ENCODE assay signal across 17 cellular contexts in the genomic region with DNA sequence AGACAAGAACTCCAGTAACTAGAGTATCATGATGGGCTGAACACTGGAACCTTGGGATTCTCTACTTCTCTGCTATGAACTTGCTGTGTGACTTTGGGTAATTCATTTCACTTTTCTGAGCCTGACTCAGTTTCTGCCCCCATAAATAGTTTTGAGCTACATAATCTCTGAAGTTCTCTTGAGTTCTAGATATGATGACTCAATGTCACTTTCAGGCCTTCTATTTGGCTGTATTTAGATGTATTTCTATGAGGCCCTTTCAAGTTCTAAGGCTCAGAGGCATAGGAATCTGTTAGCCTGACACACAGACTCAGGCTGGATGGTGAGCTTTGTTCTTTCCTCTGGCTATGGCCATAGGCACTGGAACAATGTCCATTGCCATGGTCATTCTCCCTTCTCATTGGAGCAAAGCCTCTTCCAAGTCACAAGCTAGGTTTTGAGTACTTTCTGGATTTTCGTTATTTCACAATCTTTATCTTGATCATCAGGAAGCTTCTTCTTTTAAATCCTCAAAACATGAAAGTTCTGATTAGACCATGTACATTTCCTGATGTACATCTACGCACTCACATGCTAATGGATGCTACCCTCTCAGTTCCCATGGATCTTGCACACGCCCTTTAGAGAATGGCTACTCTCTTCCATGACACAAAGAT.
DNase-seq lines count a peak whose midpoint lies in the region; ATAC-seq, FAIRE-seq and TF ChIP-seq lines count a peak whose summit lies in the region.
"Had no signal": no experiment of that assay in that cellular context is flagged by ENCODE, and none has a peak within 500 bp of the region (broad histone marks: within the 10 kb centered on the region; RNA-seq: fewer than 3 reads in every experiment).

No MANE protein-coding gene starts in this region.

- H3K4me2 ChIP-seq in keratinocyte (ENCODE audit: control insufficient read depth, extremely low read depth, insufficient read depth, low read depth, low read length), result no peak overlapping the region
- H3K4me2 ChIP-seq: KMS-11 had no signal

- H3K4me1 Mint-ChIP-seq in stimulated activated naive CD8-positive, alpha-beta T cell treated with anti-CD3 and anti-CD28 coated beads, Interleukin-15, amount 100 ng/mL, for 72 hours, result no peaks in the 10 kb centered on the region

- no peak overlapping the region for H3K9ac ChIP-seq in keratinocyte (ENCODE audit: control insufficient read depth, extremely low read depth, insufficient read depth, low read length)
- H3K9ac ChIP-seq: GM23248, KMS-11 had no signal

- H3K36me3 ChIP-seq in keratinocyte (ENCODE audit: control insufficient read depth in 2 of 2, extremely low read depth in 1 of 2, insufficient read depth in 2 of 2, low read length in 2 of 2), result no peaks in the 10 kb centered on the region
- H3K36me3 ChIP-seq: Peyer's patch had no signal

- no peak for TF ChIP-seq CTCF in keratinocyte (optimal IDR thresholded peaks at IDR 0.05 in 1 of 3, IDR thresholded peaks at IDR 0.05 in 1 of 3, conservative IDR thresholded peaks at IDR 0.05 in 1 of 3; ENCODE audit: extremely low read depth in 1 of 3, insufficient read depth in 2 of 3, low read length in 3 of 3)

- H3K27me3 ChIP-seq in keratinocyte (ENCODE audit: control insufficient read depth, extremely low read depth, insufficient read depth, low read length), result no peaks in the 10 kb centered on the region
- H3K27me3 ChIP-seq: Peyer's patch had no signal

- peaks cover 22% of the 10 kb centered on the region for H3K4me1 ChIP-seq in keratinocyte (ENCODE audit: control insufficient read depth, extremely low read depth, insufficient read depth, low read length)
- H3K4me1 ChIP-seq: Peyer's patch had no signal

- no peak for DNase-seq in activated CD4-positive, CD25-positive, alpha-beta regulatory T cell treated with anti-CD3 and anti-CD28 coated beads, Interleukin-2, amount 50 U/mL, for 72 hours
- no peak for DNase-seq in stimulated activated naive CD8-positive, alpha-beta T cell treated with anti-CD3 and anti-CD28 coated beads, Interleukin-15, Interleukin-2, amounts not matched to agents 100 U/mL and 50 U/mL, for 24 hours
- no peak for DNase-seq in stimulated activated naive CD8-positive, alpha-beta T cell treated with anti-CD3 and anti-CD28 coated beads, Interleukin-15, amount 100 ng/mL, for 72 hours
- DNase-seq in keratinocyte (ENCODE audit: low read depth, low spot score) (no peak), NCI-H82 treated with DMSO at 0.1 percent for 48 hours (lab: John Stamatoyannopoulos, UW; ENCODE audit: unreplicated experiment) (no peak)
- DNase-seq: Calu3, GM23248, H7, MM.1S, NCI-H2029, NCI-H2227 treated with DMSO at 0.1 percent for 48 hours, NCI-H526 treated with DMSO at 0.1 percent for 48 hours, Peyer's patch, SHP77 treated with DMSO at 0.1 percent for 48 hours had no signal

- no peak overlapping the region for H3K27ac ChIP-seq in keratinocyte (ENCODE audit: control insufficient read depth, insufficient read depth, low read length)
- H3K27ac ChIP-seq: GM23248, KMS-11, Peyer's patch had no signal

- dilution Hi-C loops in keratinocyte (cut with MboI; ENCODE audit: extremely low pct_ligation_motif_present, low sequenced_read_pairs), result no loop called here

- H3K4me3 ChIP-seq in keratinocyte (ENCODE audit: control insufficient read depth in 2 of 3, extremely low read depth in 1 of 3, insufficient read depth in 2 of 3, low read depth in 1 of 3, low read length in 3 of 3), result no peak overlapping the region
- H3K4me3 ChIP-seq: GM23248, Peyer's patch had no signal

- no peak overlapping the region for H3K4me3 Mint-ChIP-seq in stimulated activated naive CD8-positive, alpha-beta T cell treated with anti-CD3 and anti-CD28 coated beads, Interleukin-15, amount 100 ng/mL, for 72 hours

- no peaks in the 10 kb centered on the region for H4K20me1 ChIP-seq in keratinocyte (ENCODE audit: control insufficient read depth, extremely low read depth, insufficient read depth, low read length)

- H3K27ac Mint-ChIP-seq in stimulated activated naive CD8-positive, alpha-beta T cell treated with anti-CD3 and anti-CD28 coated beads, Interleukin-15, amount 100 ng/mL, for 72 hours, result no peak overlapping the region

- ATAC-seq in activated CD4-positive, CD25-positive, alpha-beta regulatory T cell treated with anti-CD3 and anti-CD28 coated beads, Interleukin-2, amount 50 U/mL, for 24 hours, result peak; percentile 19 to 44
- ATAC-seq in stimulated activated naive CD8-positive, alpha-beta T cell treated with anti-CD3 and anti-CD28 coated beads, Interleukin-15, Interleukin-2, amounts not matched to agents 100 U/mL and 50 U/mL, for 24 hours, result peak; percentile 48
- ATAC-seq in stimulated activated naive CD8-positive, alpha-beta T cell treated with anti-CD3 and anti-CD28 coated beads, Interleukin-15, amount 100 ng/mL, for 72 hours, result no peak
- no peak for ATAC-seq in HG03520 (IDR thresholded peaks at IDR 0.05; ENCODE audit: unreplicated experiment)

- no peaks in the 10 kb centered on the region for H3K27me3 Mint-ChIP-seq in stimulated activated naive CD8-positive, alpha-beta T cell treated with anti-CD3 and anti-CD28 coated beads, Interleukin-15, amount 100 ng/mL, for 72 hours

- H3K79me2 ChIP-seq in keratinocyte (ENCODE audit: control insufficient read depth, insufficient read depth, low read length), result no peaks in the 10 kb centered on the region

- peak; percentile 5 for FAIRE-seq in keratinocyte (lab: Jason Lieb, UNC)

- H2AFZ ChIP-seq in keratinocyte (ENCODE audit: control insufficient read depth, low read length), result no peak overlapping the region
- H2AFZ ChIP-seq: GM23248 had no signal

- H3K9me1 ChIP-seq in keratinocyte (ENCODE audit: control insufficient read depth, extremely low read depth, insufficient read depth, low read length), result no peaks in the 10 kb centered on the region

- no peaks in the 10 kb centered on the region for H3K9me3 ChIP-seq in keratinocyte (ENCODE audit: control insufficient read depth, low read depth, low read length)
- H3K9me3 ChIP-seq: Peyer's patch had no signal

- no peaks in the 10 kb centered on the region for H3K9me3 Mint-ChIP-seq in stimulated activated naive CD8-positive, alpha-beta T cell treated with anti-CD3 and anti-CD28 coated beads, Interleukin-15, amount 100 ng/mL, for 72 hours

Comparison
In these comparisons a context has a peak if more than half of its experiments do, and no peak if none do; other contexts are left out.
1. ATAC-seq: peak in activated CD4-positive, CD25-positive, alpha-beta regulatory T cell treated with anti-CD3 and anti-CD28 coated beads, Interleukin-2, amount 50 U/mL, for 24 hours (2 of 2) and stimulated activated naive CD8-positive, alpha-beta T cell treated with anti-CD3 and anti-CD28 coated beads, Interleukin-15, Interleukin-2, amounts not matched to agents 100 U/mL and 50 U/mL, for 24 hours (single experiment); none in stimulated activated naive CD8-positive, alpha-beta T cell treated with anti-CD3 and anti-CD28 coated beads, Interleukin-15, amount 100 ng/mL, for 72 hours (single experiment) and HG03520 (single experiment).